8 cellular contexts compared by ENCODE assay signal in the genomic region with DNA sequence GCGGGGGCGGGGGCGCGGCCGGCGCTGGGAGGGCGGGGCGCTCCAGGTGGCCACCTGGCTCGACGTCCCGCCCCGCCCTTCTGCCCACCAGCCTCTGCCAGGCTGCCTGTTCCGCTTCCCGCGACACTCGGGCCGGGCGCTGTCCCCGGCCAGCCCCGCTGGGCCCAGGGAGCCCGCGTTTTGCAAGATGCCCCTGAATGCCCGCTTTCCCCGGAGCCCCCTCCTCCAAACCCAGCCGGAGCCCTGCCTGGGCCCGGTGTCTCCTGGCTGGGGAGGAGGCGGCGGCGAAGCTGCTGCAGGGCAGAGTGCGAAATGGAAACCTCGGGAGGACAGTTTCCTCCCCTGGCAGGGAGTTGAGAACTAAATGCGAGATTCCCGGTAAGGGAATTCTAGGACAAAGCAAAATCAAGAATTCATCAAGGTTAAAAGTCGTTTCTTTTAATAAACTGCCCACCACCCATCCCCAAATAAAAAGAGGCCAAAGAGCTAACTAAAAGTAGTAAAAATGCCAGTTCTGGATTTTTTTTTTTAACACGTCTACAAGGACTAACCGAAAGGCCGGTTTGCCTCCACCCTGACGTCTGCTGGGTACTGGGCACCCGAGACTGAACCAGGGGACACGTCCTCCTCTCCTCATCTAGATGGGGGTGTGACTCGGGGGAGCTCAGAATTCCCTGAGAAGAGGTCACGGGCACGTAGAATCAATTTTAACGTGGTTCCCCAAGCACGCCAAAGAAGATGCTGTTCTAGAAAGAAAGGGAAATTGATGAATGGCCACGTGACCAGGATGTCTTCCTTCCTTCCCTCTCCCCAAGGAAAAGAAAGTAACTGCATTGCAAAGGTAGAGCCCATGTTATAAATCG.
DNase-seq lines count a peak whose midpoint lies in the region; ATAC-seq and TF ChIP-seq lines count a peak whose summit lies in the region.

No MANE protein-coding gene starts in this region.

- TF ChIP-seq CTCF in CD4-positive, alpha-beta T cell (IDR thresholded peaks at IDR 0.05): no peak
- TF ChIP-seq CTCF in RWPE2 (IDR thresholded peaks at IDR 0.05; ENCODE audit: poor library complexity, severe bottlenecking): no peak
- no peak for TF ChIP-seq CTCF in psoas muscle (IDR thresholded peaks at IDR 0.05)

- H3K36me3 Mint-ChIP-seq in CD4-positive, alpha-beta T cell (ENCODE audit: low read depth): no peaks in the 10 kb centered on the region

- POLR2A ChIA-PET in CD4-positive, alpha-beta T cell (lab: Charles Lee): no interaction called here

- CTCF ChIA-PET in CD4-positive, alpha-beta T cell (lab: Charles Lee): no interaction called here

- no peaks in the 10 kb centered on the region for H3K27me3 ChIP-seq in CD4-positive, alpha-beta T cell (ENCODE audit: control insufficient read depth, insufficient read depth, low read length)
- H3K27me3 ChIP-seq in RWPE2 (ENCODE audit: insufficient read depth, poor library complexity, severe bottlenecking): no peaks in the 10 kb centered on the region
- no peaks in the 10 kb centered on the region for H3K27me3 ChIP-seq in psoas muscle (ENCODE audit: insufficient read depth in 3 of 3, low read length in 2 of 3)

- no peaks in the 10 kb centered on the region for H3K9me3 ChIP-seq in CD4-positive, alpha-beta T cell (ENCODE audit: control insufficient read depth, low read length)
- H3K9me3 ChIP-seq in RWPE2 (ENCODE audit: severe bottlenecking) (no peaks in the 10 kb centered on the region), psoas muscle (no peaks in the 10 kb centered on the region)

- peaks cover 30% of the 10 kb centered on the region for H3K4me1 Mint-ChIP-seq in CD4-positive, alpha-beta T cell (ENCODE audit: low read depth)

- WGBS in psoas muscle, 3 donors: 7 to 14% (median 11%) methylated on average over 31 to 47 of the region's 47 CpGs

- no peak overlapping the region for H3K27ac ChIP-seq in CD4-positive, alpha-beta T cell (ENCODE audit: low read depth, low read length)
- H3K27ac ChIP-seq in RWPE2 (ENCODE audit: poor library complexity, severe bottlenecking) (peak overlapping the region; percentile 27), psoas muscle (peak overlapping the region; percentile 66)

- H3K4me3 Mint-ChIP-seq in CD4-positive, alpha-beta T cell: peak overlapping the region; percentile 73

- no peaks in the 10 kb centered on the region; the same call in 1 of the 2 replicates for H3K36me3 ChIP-seq in RWPE2 (ENCODE audit: low read depth)
- H3K36me3 ChIP-seq in psoas muscle (ENCODE audit: insufficient read depth in 1 of 2, low read depth in 1 of 2): no peaks in the 10 kb centered on the region

- H3K4me1 ChIP-seq in RWPE2 (ENCODE audit: insufficient read depth, poor library complexity, severe bottlenecking): peaks cover 3% of the 10 kb centered on the region
- H3K4me1 ChIP-seq in psoas muscle: no peaks in the 10 kb centered on the region

- no peak for DNase-seq in CD4-positive, alpha-beta T cell
- DNase-seq in RWPE2 (ENCODE audit: low spot score) (no peak), fibroblast of peridontal ligament (ENCODE audit: extremely low read depth) (peak; percentile 3), psoas muscle (no peak)
- no peak for DNase-seq in stimulated activated CD4-positive, alpha-beta T cell treated with anti-CD3 and anti-CD28 coated beads, Interleukin-4, amount 100 ng/mL, for 1 hour

- H3K27me3 Mint-ChIP-seq in CD4-positive, alpha-beta T cell: no peaks in the 10 kb centered on the region

- H3K9me3 Mint-ChIP-seq in CD4-positive, alpha-beta T cell: no peaks in the 10 kb centered on the region

- peak overlapping the region; percentile 77 for H3K4me3 ChIP-seq in RWPE2 (ENCODE audit: severe bottlenecking)
- H3K4me3 ChIP-seq in psoas muscle: peak overlapping the region; percentile 69

- intact Hi-C loops in CD4-positive, alpha-beta T cell (cut with DNase I, micrococcal nuclease): loop anchor here in 1 of 2 experiments (2.0 to 5.0 kb wide), 8 partner anchors 111 to 1384 kb away; a partner anchor contains a TSS
- intact Hi-C loops in psoas muscle (cut with DNase I): loop anchor here in 1 of 2 donors (5.0 kb wide), 1 partner anchor 59 kb away; no protein-coding TSS in a partner anchor

- no peak for ATAC-seq in CD4-positive, alpha-beta T cell (ENCODE audit: poor library complexity)
- ATAC-seq in GM18867 (IDR thresholded peaks at IDR 0.05; ENCODE audit: unreplicated experiment) (peak; percentile 59), HG03108 (IDR thresholded peaks at IDR 0.05; ENCODE audit: unreplicated experiment) (peak; percentile 59), RWPE2 (ENCODE audit: low read depth) (peak; percentile 60), psoas muscle (peak in 1 of 4 donors; percentile 39), HG03342 (IDR thresholded peaks at IDR 0.05; ENCODE audit: unreplicated experiment) (no peak)

- peak overlapping the region; percentile 69 for H3K27ac Mint-ChIP-seq in CD4-positive, alpha-beta T cell

Comparison
In these comparisons a context has a peak if more than half of its experiments do, and no peak if none do; other contexts are left out.
1. ATAC-seq: peak in GM18867 (single experiment), HG03108 (single experiment) and RWPE2 (single experiment); none in CD4-positive, alpha-beta T cell (single experiment) and HG03342 (single experiment).